18 cellular contexts compared by ENCODE assay signal in the genomic region with DNA sequence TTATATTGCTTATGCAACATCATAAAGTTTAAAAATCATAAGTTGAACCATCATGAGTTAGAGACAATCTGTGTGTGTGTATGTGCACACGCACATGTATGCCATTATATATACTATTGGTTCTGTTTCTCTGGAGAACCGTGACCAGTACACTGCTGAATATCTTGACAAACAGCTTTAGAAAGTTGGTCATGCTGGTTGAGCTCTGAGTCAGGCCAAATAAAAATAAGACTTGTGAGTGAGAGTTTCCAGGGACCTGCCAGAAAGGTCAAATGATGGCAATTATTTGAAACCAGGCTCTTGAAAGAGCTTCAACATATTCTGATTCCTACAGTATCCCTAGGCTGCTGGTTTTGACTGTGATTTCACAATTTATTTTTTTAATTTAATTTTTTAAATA.
DNase-seq lines count a peak whose midpoint lies in the region; ATAC-seq and TF ChIP-seq lines count a peak whose summit lies in the region.
"Had no signal": no experiment of that assay in that cellular context is flagged by ENCODE, and none has a peak within 500 bp of the region (broad histone marks: within the 10 kb centered on the region; RNA-seq: fewer than 3 reads in every experiment).

No MANE protein-coding gene starts in this region.

- H3K4me3 ChIP-seq in right atrium auricular region (no peak overlapping the region), heart left ventricle (no peak overlapping the region), left ventricle myocardium inferior (no peak overlapping the region)
- H3K4me3 ChIP-seq: BLaER1, GM23248 had no signal

- H3K27ac ChIP-seq in right atrium auricular region (peak overlapping the region in 1 of 2 donors; percentile 72), heart left ventricle (peak overlapping the region in 11 of 12 donors; percentile 4 to 79 (median 43)), left ventricle myocardium inferior (replicated peaks) (peak overlapping the region; percentile 72)
- H3K27ac ChIP-seq: 22Rv1, BLaER1, C4-2B, GM23248 had no signal

- no peaks in the 10 kb centered on the region for H3K9me3 ChIP-seq in right atrium auricular region
- H3K9me3 ChIP-seq in heart left ventricle = no peaks in the 10 kb centered on the region
- no peaks in the 10 kb centered on the region for H3K9me3 ChIP-seq in left ventricle myocardium inferior (replicated peaks)
- H3K9me3 ChIP-seq: BLaER1, Caco-2 had no signal

- DNase-seq in Right ventricle myocardium inferior (ENCODE audit: missing footprints) = no peak
- DNase-seq in right atrium auricular region (ENCODE audit: low spot score) = no peak
- peak in 1 of 5 donors; percentile 6 for DNase-seq in heart left ventricle
- DNase-seq in left ventricle myocardium inferior = no peak
- DNase-seq in HK-2 (ENCODE audit: unreplicated experiment) = no peak
- DNase-seq in NCI-H1694 (lab: John Stamatoyannopoulos, UW) = no peak
- DNase-seq: Caco-2; CD4-positive, CD25-positive, alpha-beta regulatory T cell; CD8-positive, alpha-beta T cell; DMS153; DND-41; GM23248; H7; HCEC 1CT had no signal

- no peaks in the 10 kb centered on the region for H3K36me3 ChIP-seq in right atrium auricular region
- H3K36me3 ChIP-seq in heart left ventricle = no peaks in the 10 kb centered on the region
- H3K36me3 ChIP-seq in left ventricle myocardium inferior = no peaks in the 10 kb centered on the region
- H3K36me3 ChIP-seq: BLaER1 had no signal

- TF ChIP-seq POLR2A in heart left ventricle (IDR thresholded peaks at IDR 0.05) = no peak

- TF ChIP-seq CTCF in right atrium auricular region (IDR thresholded peaks at IDR 0.05) (no peak), heart left ventricle (IDR thresholded peaks at IDR 0.05) (no peak), left ventricle myocardium inferior (IDR thresholded peaks at IDR 0.05; ENCODE audit: borderline replicate concordance) (no peak)

- ATAC-seq in Right ventricle myocardium inferior (peak; percentile 46), heart left ventricle (peak; percentile 82 to 89 (median 88)), GM19455 (IDR thresholded peaks at IDR 0.05; ENCODE audit: unreplicated experiment) (no peak)
- ATAC-seq: CD8-positive, alpha-beta T cell had no signal

- WGBS in heart left ventricle, 4 donors = 48 to 54% (median 54%) methylated on average over 2 of the region's 2 CpGs

- H3K4me1 ChIP-seq in right atrium auricular region (no peaks in the 10 kb centered on the region), heart left ventricle (no peaks in the 10 kb centered on the region), left ventricle myocardium inferior (no peaks in the 10 kb centered on the region)
- H3K4me1 ChIP-seq: BLaER1, Caco-2 had no signal

- no peaks in the 10 kb centered on the region for H3K27me3 ChIP-seq in right atrium auricular region
- no peaks in the 10 kb centered on the region for H3K27me3 ChIP-seq in heart left ventricle
- H3K27me3 ChIP-seq in left ventricle myocardium inferior (ENCODE audit: low read depth) = no peaks in the 10 kb centered on the region

- intact Hi-C loops in Right ventricle myocardium inferior (cut with DNase I) = no loop called here
- intact Hi-C loops in heart left ventricle (cut with DNase I) = no loop called here
- intact Hi-C loops in left ventricle myocardium inferior (cut with micrococcal nuclease) = no loop called here
